Comparison of ENCODE assay signal across 8 cellular contexts in genomic region chr6:10411131-10411914, GRCh38. TPM values are rescaled to one million over a fixed set of nuclear protein-coding genes. Genes with fewer than 3 reads are reported as not detected.
A peak's percentile ranks its signal among the peaks of the same experiment; 100 is the strongest.
DNase-seq lines count a peak whose midpoint lies in the region; ATAC-seq, FAIRE-seq and TF ChIP-seq lines count a peak whose summit lies in the region.

No MANE protein-coding gene starts in this region.

- peak overlapping the region; percentile 75 for H2AFZ ChIP-seq in GM12878 (ENCODE audit: control insufficient read depth, low read depth, low read length)

- POLR2A ChIA-PET in AG04450 (lab: Yijun Ruan, JAX) (no interaction called here), GM12878 (lab: Charles Lee) (no interaction called here)

- SMC1A ChIA-PET in GM12878 (lab: Charles Lee; ENCODE audit: uncharacterized antibody, unreplicated experiment): no interaction called here

- BruUV-seq in GM12878 (replicated peaks; lab: Mats Ljungman, UMichigan): no TSS peak

- 77% methylated on average over 55 of the region's 60 CpGs for WGBS in GM12878 (ENCODE audit: insufficient coverage, insufficient replicate concordance, low lambda C conversion rate, missing lambda C conversion rate)
- WGBS in urinary bladder: 2% methylated on average over 60 of the region's 60 CpGs

- no peak for FAIRE-seq in GM12878 (lab: Jason Lieb, UNC)

- H3K36me3 Mint-ChIP-seq in memory B cell: peaks cover 15% of the 10 kb centered on the region

- H3K27me3 ChIP-seq in AG04450 (ENCODE audit: control insufficient read depth, insufficient read depth, low read length): peaks cover 69% of the 10 kb centered on the region
- peaks cover 10 to 43% of the 10 kb centered on the region in 2 experiments for H3K27me3 ChIP-seq in GM12878 (replicated peaks in 1 of 2; ENCODE audit: control insufficient read depth in 2 of 2, insufficient read depth in 2 of 2, low read length in 1 of 2)

- H3K4me3 Mint-ChIP-seq in memory B cell: peak overlapping the region; percentile 94

- RAD21 ChIA-PET in GM12878 (lab: Charles Lee; ENCODE audit: unreplicated experiment): interaction anchor here (0.8 kb wide), 1 partner anchor 54 kb away, joined by 3 read pairs; no protein-coding TSS in a partner anchor

- peaks cover 13% of the 10 kb centered on the region for H3K9me3 Mint-ChIP-seq in memory B cell

- ATAC-seq in HG02884 (IDR thresholded peaks at IDR 0.05; ENCODE audit: unreplicated experiment) (peak; percentile 0), GM12878 (no peak), memory B cell (ENCODE audit: low read depth) (no peak), GM19467 (IDR thresholded peaks at IDR 0.05; ENCODE audit: unreplicated experiment) (no peak)

- in situ Hi-C loops in GM12878 (cut with MboI): no loop called here

- intact Hi-C loops in GM12878 (cut with micrococcal nuclease; ENCODE audit: unreplicated experiment): no loop called here

- no peak overlapping the region; the same call in 1 of the 2 replicates for H3K9ac ChIP-seq in GM12878 (ENCODE audit: control insufficient read depth, insufficient read depth, low read length)

- no peak for TF ChIP-seq POLR2A in GM12878 (IDR thresholded peaks at IDR 0.05; ENCODE audit: low read depth, low read length)

- H3K4me1 ChIP-seq in GM12878 (ENCODE audit: control insufficient read depth, insufficient read depth, low read length) (peaks cover 15% of the 10 kb centered on the region), urinary bladder (ENCODE audit: insufficient read depth) (peaks cover 4% of the 10 kb centered on the region)

- peak overlapping the region; percentile 96 for H3K4me2 ChIP-seq in GM12878 (ENCODE audit: control insufficient read depth, insufficient read depth)

- no peak for TF ChIP-seq RAD21 in GM12878 (IDR thresholded peaks at IDR 0.05; ENCODE audit: insufficient read depth, low read depth, low read length)

- H3K9me3 ChIP-seq in AG04450 (ENCODE audit: control insufficient read depth, insufficient read depth, low read length): peaks cover 7% of the 10 kb centered on the region; the same call in 1 of the 2 replicates
- H3K9me3 ChIP-seq in GM12878 (replicated peaks; ENCODE audit: control insufficient read depth, insufficient read depth, low read length): peaks cover 2% of the 10 kb centered on the region; the same call in 1 of the 3 replicates

- DNase-seq in AG04450 (ENCODE audit: low read depth, low spot score) (no peak), GM12878 (ENCODE audit: low read depth, low spot score) (no peak), memory B cell (ENCODE audit: low spot score in 2 of 2) (no peak), HuH-7.5 (ENCODE audit: low spot score) (no peak), HUDEP-2 (lab: John Stamatoyannopoulos, UW; ENCODE audit: unreplicated experiment in 76 of 76) (no peak)

- H3K79me2 ChIP-seq in GM12878 (ENCODE audit: control insufficient read depth, insufficient read depth, low read length): no peaks in the 10 kb centered on the region

- peak overlapping the region; percentile 91 for H3K27ac Mint-ChIP-seq in memory B cell

- peaks cover 32% of the 10 kb centered on the region for H3K27me3 Mint-ChIP-seq in memory B cell

- TF ChIP-seq EP300 in GM12878 (IDR thresholded peaks at IDR 0.05; ENCODE audit: borderline replicate concordance in 1 of 2, control insufficient read depth in 1 of 2, low read depth in 2 of 2, low read length in 2 of 2): no peak

- peak overlapping the region; percentile 57 for H3K27ac ChIP-seq in AG04450 (ENCODE audit: low read depth, low read length)
- H3K27ac ChIP-seq in GM12878 (ENCODE audit: control insufficient read depth, insufficient read depth): no peak overlapping the region
- no peak overlapping the region for H3K27ac ChIP-seq in urinary bladder (ENCODE audit: low read depth)

- CTCF ChIA-PET in AG04450 (lab: Charles Lee): no interaction called here
- CTCF ChIA-PET in GM12878 (lab: Yijun Ruan, JAX): no interaction called here

- H4K20me1 ChIP-seq in GM12878 (ENCODE audit: control insufficient read depth, insufficient read depth): no peaks in the 10 kb centered on the region

- peaks cover 14% of the 10 kb centered on the region for H3K4me1 Mint-ChIP-seq in memory B cell

- no peaks in the 10 kb centered on the region for H3K36me3 ChIP-seq in GM12878 (ENCODE audit: control insufficient read depth in 2 of 2, insufficient read depth in 2 of 2, low read length in 1 of 2)
- H3K36me3 ChIP-seq in urinary bladder (ENCODE audit: insufficient read depth): no peaks in the 10 kb centered on the region

- no peak for TF ChIP-seq CTCF in AG04450 (IDR thresholded peaks at IDR 0.05; ENCODE audit: low read depth, low read length)
- no peak for TF ChIP-seq CTCF in GM12878 (IDR thresholded peaks at IDR 0.05 in 2 of 3, conservative IDR thresholded peaks at IDR 0.05 in 1 of 3; ENCODE audit: control insufficient read depth in 2 of 3, extremely low read depth in 1 of 3, insufficient read depth in 1 of 3, low read depth in 3 of 3, low read length in 3 of 3)

- H3K4me3 ChIP-seq in AG04450 (ENCODE audit: low read depth, low read length) (peak overlapping the region; percentile 63), GM12878 (peak overlapping the region; percentile 70), urinary bladder (ENCODE audit: low read depth, low read length) (peak overlapping the region; percentile 77)

TF ChIP-seq in GM12878, 131 proteins besides CTCF, POLR2A, EP300 and RAD21:
- TF ChIP-seq SUZ12 (IDR thresholded peaks at IDR 0.05; ENCODE audit: unreplicated experiment): peak; percentile 40
- TF ChIP-seq MEF2A (IDR thresholded peaks at IDR 0.05; ENCODE audit: insufficient read depth, low read depth, low read length): no peak
- no peak for TF ChIP-seq BCL11A (IDR thresholded peaks at IDR 0.05; ENCODE audit: low read depth, low read length)
- no peak for TF ChIP-seq BMI1 (IDR thresholded peaks at IDR 0.05; ENCODE audit: borderline replicate concordance)
- no peak for TF ChIP-seq BRCA1 (IDR thresholded peaks at IDR 0.05; ENCODE audit: low read depth, low read length)

RNA-seq across cellular contexts. Expression of gene TFAP2A, which starts 3.6 kb away (rescaled TPM):
- polyA plus RNA-seq in AG04450 (2011; rRNA removed): 2.3 TPM in 2 replicates
- 1.7 and 1.9 TPM in 2 replicates for polyA minus RNA-seq in AG04450 (2011; rRNA and poly(A)+ RNA removed)
- total RNA-seq in GM12878 (2013; cell fraction: nucleolus; rRNA removed): 0.73 and 1.5 TPM in 2 replicates
- 0.06 TPM in 1 of 2 replicates, not detected in the other for total RNA-seq in GM12878 (2014; rRNA removed)
- total RNA-seq in GM12878 (2014; rRNA removed; fragmentation: Illumina TruSeq; extraction: Trizol): 0.23 TPM in 1 of 2 replicates, not detected in the other
- total RNA-seq in GM12878 (2021): 0.21 and 0.46 TPM in 2 replicates
- polyA plus RNA-seq in GM12878 (2011; ENCODE audit: low read depth): not detected
- polyA plus RNA-seq in GM12878 (2011; rRNA removed): 0.32 and 0.33 TPM in 2 replicates
- 0.24 and 0.30 TPM in 2 replicates for polyA plus RNA-seq in GM12878 (2011; cell fraction: cytosol; rRNA removed)
- polyA plus RNA-seq in GM12878 (2011; cell fraction: nucleus; rRNA removed): 1.1 and 1.3 TPM in 2 replicates
- polyA plus RNA-seq in GM12878 (2012): 0.09 and 0.18 TPM in 2 replicates
- polyA plus RNA-seq in GM12878 (2014; fragmentation: Illumina TruSeq; extraction: Trizol): 0.06 and 0.21 TPM in 2 replicates
- polyA plus RNA-seq in GM12878 (2014; fragmentation: Nextera tagmentation; extraction: Ambion mirVana): under 1 TPM in 1 of 2 experiments, not detected in 1; 0.05 TPM
- polyA plus RNA-seq in GM12878 (2014; rRNA removed): 0.14 TPM in 1 of 2 replicates, not detected in the other
- polyA plus RNA-seq in GM12878 (2016; fragmentation: Nextera tagmentation; extraction: Ambion mirVana): not detected
- 0.15 and 0.41 TPM in 2 replicates for polyA minus RNA-seq in GM12878 (2011; rRNA and poly(A)+ RNA removed)
- 2.9 and 3.2 TPM in 2 replicates for polyA minus RNA-seq in GM12878 (2011; cell fraction: cytosol; rRNA and poly(A)+ RNA removed)
- polyA minus RNA-seq in GM12878 (2011; cell fraction: nucleus; rRNA and poly(A)+ RNA removed): 0.73 and 1.8 TPM in 2 replicates
- total RNA-seq in urinary bladder: 1.6 TPM
- 1.1 TPM for polyA plus RNA-seq in urinary bladder
